ENCODE assay signal across 8 cellular contexts in the genomic region with DNA sequence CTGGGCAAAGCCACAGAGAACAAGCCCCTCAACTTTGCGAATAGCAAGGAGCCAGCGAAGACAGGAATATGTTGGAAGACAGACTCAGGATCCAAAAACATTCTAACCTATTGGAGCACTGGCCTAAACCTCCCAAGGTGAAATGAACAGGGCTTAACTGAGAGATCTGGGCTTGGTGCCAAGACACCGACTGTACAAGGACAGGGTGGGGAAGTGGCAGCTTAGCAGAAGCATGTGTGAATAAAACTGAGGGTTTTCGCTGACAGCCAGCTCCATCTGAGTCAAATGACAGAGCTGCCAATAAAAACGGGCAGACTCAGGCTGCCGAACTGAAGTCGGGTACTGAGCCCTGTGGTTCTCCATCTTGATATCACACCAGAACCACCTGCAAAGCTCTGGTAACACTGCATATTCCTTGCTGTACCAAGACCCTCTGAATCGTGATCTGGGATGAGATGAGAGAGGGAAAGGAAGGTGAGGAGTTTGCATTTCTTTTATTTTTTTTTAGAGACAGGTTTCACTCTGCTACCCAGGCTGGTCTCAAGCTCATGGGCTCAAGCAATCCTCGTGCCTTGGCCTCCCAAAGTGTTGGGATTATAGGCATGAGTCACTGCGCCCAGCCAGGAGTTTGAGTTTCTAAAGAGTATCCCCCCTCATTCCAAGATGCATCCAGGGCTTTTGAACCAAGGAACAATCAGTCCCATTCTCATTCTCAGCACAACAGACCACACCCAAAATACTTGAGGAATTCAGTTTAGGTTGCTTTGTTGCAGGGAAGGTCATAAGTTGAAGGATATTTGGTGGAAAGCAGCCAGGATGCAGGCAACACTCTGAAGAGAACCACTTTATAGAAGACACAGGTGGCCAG. TPM values are rescaled to one million over a fixed set of nuclear protein-coding genes. Genes with fewer than 3 reads are reported as not detected.
DNase-seq lines count a peak whose midpoint lies in the region; ATAC-seq and TF ChIP-seq lines count a peak whose summit lies in the region.
"Had no signal": no experiment of that assay in that cellular context is flagged by ENCODE, and none has a peak within 500 bp of the region (broad histone marks: within the 10 kb centered on the region; RNA-seq: fewer than 3 reads in every experiment).

No MANE protein-coding gene starts in this region.

- DNase-seq in GM03348 (ENCODE audit: low spot score) (peak; percentile 48), NCI-H1105 treated with DMSO at 0.1 percent for 48 hours (lab: John Stamatoyannopoulos, UW) (peak; percentile 80), T-helper 9 cell (peak; percentile 19), lower lobe of right lung (peak; percentile 79), middle frontal gyrus (ENCODE audit: extremely low spot score, low spot score) (no peak)

- H3K4me1 ChIP-seq in lower lobe of right lung = peaks cover 24% of the 10 kb centered on the region

- ATAC-seq in lower lobe of right lung (peak; percentile 68 to 84), GM18498 (IDR thresholded peaks at IDR 0.05; ENCODE audit: unreplicated experiment) (no peak), GM21737 (IDR thresholded peaks at IDR 0.05; ENCODE audit: unreplicated experiment) (no peak)

- TF ChIP-seq CTCF in lower lobe of right lung (IDR thresholded peaks at IDR 0.05) = no peak

- H3K27me3 ChIP-seq in lower lobe of right lung (ENCODE audit: low read depth) = no peaks in the 10 kb centered on the region

- H3K27ac ChIP-seq in lower lobe of right lung = no peak overlapping the region
- H3K27ac ChIP-seq: cardiac muscle cell had no signal

- H3K36me3 ChIP-seq in lower lobe of right lung = no peaks in the 10 kb centered on the region
- H3K36me3 ChIP-seq: cardiac muscle cell had no signal

- intact Hi-C loops in lower lobe of right lung (cut with DNase I) = no loop called here

- no peaks in the 10 kb centered on the region for H3K9me3 ChIP-seq in lower lobe of right lung

- H3K4me3 ChIP-seq in lower lobe of right lung = no peak overlapping the region
- H3K4me3 ChIP-seq: cardiac muscle cell had no signal

RNA-seq across cellular contexts. Expression of a gene that starts 6.0 kb away (rescaled TPM):
- 105 TPM for total RNA-seq in lower lobe of right lung

RNA-seq across cellular contexts. Expression of a gene that starts 9.7 kb away (rescaled TPM):
- 33.8 TPM for total RNA-seq in lower lobe of right lung

RNA-seq across cellular contexts. Expression of a gene that starts 27.0 kb away (rescaled TPM):
- 71.4 TPM for total RNA-seq in lower lobe of right lung

RNA-seq across cellular contexts. Expression of a gene that starts 30.9 kb away (rescaled TPM):
- total RNA-seq in lower lobe of right lung = not detected

RNA-seq across cellular contexts. Expression of a gene that starts 37.1 kb away (rescaled TPM):
- total RNA-seq in lower lobe of right lung = not detected
- total RNA-seq: cardiac muscle cell had no signal

Comparison
In these comparisons a context has a peak if more than half of its experiments do, and no peak if none do; other contexts are left out.
1. ATAC-seq: peak in lower lobe of right lung (2 of 2); none in GM18498 (single experiment) and GM21737 (single experiment).